ENCODE assay signal across 8 cellular contexts in the genomic region with DNA sequence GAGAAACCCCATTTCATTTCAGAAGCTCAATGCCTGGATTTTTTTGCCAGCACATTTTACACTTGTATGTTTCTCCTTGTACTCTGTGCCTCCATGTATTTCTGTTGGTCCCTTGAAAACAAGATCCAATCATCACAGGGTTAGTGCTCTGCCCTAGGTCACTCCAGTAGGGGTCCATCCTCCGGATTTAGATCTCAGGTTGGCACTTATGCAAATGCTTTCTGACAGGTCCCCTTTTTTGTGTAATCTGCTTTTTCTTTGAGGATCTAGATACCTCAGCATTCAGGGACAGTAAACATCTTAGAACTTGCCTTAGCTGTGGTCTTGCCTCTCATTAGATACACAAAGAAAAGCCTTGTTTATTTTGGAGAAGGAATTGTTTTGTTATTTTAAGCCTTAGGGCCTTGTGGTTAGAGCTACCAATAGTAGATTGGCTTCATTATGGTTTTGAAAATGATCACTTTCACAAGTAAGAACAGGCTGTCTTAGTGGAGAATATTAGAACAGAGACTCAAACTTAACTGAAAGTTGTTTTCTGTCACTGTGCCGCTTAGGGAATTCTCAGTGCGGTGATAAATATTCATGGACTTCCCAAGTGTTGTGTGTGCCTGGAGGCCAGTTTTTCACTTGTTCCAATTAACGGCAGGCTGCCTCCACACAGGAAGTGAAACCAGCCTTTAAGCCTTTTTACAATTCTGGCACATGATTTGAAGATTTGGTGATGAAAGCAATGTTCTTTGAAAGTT. TPM values are rescaled to one million over a fixed set of nuclear protein-coding genes. Genes with fewer than 3 reads are reported as not detected.
DNase-seq lines count a peak whose midpoint lies in the region; ATAC-seq and TF ChIP-seq lines count a peak whose summit lies in the region.

No MANE protein-coding gene starts in this region.

- H3K36me3 Mint-ChIP-seq in activated B cell treated with CpG ODN at 0.5 μM for 24 hours (ENCODE audit: low read depth), result no peaks in the 10 kb centered on the region

- in situ Hi-C loops in GM23248 (cut with MboI), result loop anchor here (10.0 kb wide), 1 partner anchor 129 kb away; no protein-coding TSS in a partner anchor

- no peaks in the 10 kb centered on the region for H3K79me2 ChIP-seq in GM23248 (ENCODE audit: insufficient read depth)

- CTCF ChIA-PET in A673 (lab: Charles Lee) (interaction anchor here (0.6 kb wide), 1 partner anchor 617 kb away, joined by 3 read pairs; no protein-coding TSS in a partner anchor), activated B cell treated with CpG ODN at 0.5 μM for 24 hours (lab: Charles Lee) (interaction anchor here (0.9 kb wide), 1 partner anchor 19 kb away, joined by 3 read pairs; no protein-coding TSS in a partner anchor)

- intact Hi-C loops in A673 (cut with micrococcal nuclease; ENCODE audit: unreplicated experiment), result loop anchor here (10.0 kb wide), 1 partner anchor 349 kb away; the partner anchor contains the start of gene ZC3H8
- intact Hi-C loops in activated B cell treated with CpG ODN at 0.5 μM for 24 hours (cut with micrococcal nuclease), result no loop called here
- intact Hi-C loops in aorta (cut with DNase I), result loop anchor here in 1 of 2 donors (10.0 kb wide), 1 partner anchor 49 kb away; no protein-coding TSS in a partner anchor

- WGBS in GM23248 (ENCODE audit: low coverage in 1 of 2, low lambda C conversion rate in 2 of 2, missing lambda C conversion rate in 2 of 2), 2 experiments, result 14 to 19% methylated on average over 4 of the region's 4 CpGs
- 29% methylated on average over 4 of the region's 4 CpGs for WGBS in liver
- 5 to 7% methylated on average over 4 of the region's 4 CpGs for WGBS in aorta, 2 donors

- TF ChIP-seq CTCF in A673 (conservative IDR thresholded peaks at IDR 0.05; ENCODE audit: low read depth, low read length) (no peak), activated B cell treated with CpG ODN at 0.5 μM for 24 hours (IDR thresholded peaks at IDR 0.05) (no peak), liver (IDR thresholded peaks at IDR 0.05; ENCODE audit: low read depth, low read length, missing input control) (no peak)

- H3K4me1 ChIP-seq in A673 (ENCODE audit: insufficient read depth, low read length, poor library complexity, severe bottlenecking), result peaks cover 84% of the 10 kb centered on the region
- H3K4me1 ChIP-seq in GM23248 (ENCODE audit: insufficient read depth), result no peaks in the 10 kb centered on the region
- H3K4me1 ChIP-seq in liver (ENCODE audit: control insufficient read depth in 4 of 4, insufficient read depth in 4 of 4, low read length in 3 of 4), result peaks cover 10 to 48% (median 39%) of the 10 kb centered on the region in 4 donors
- peaks cover 3 to 5% of the 10 kb centered on the region in 2 donors for H3K4me1 ChIP-seq in aorta (ENCODE audit: control insufficient read depth in 1 of 2, insufficient read depth in 2 of 2, low read length in 2 of 2)

- peak overlapping the region; percentile 3 for H3K4me3 ChIP-seq in A673 (ENCODE audit: low read depth, low read length, poor library complexity, severe bottlenecking)
- no peak overlapping the region for H3K4me3 ChIP-seq in GM23248
- H3K4me3 ChIP-seq in liver (ENCODE audit: low read depth in 1 of 3, low read length in 3 of 3), result no peak overlapping the region
- H3K4me3 ChIP-seq in aorta (ENCODE audit: low read length in 2 of 2), result no peak overlapping the region

- no peaks in the 10 kb centered on the region for H4K20me1 ChIP-seq in GM23248 (ENCODE audit: insufficient read depth)

- H3K4me2 ChIP-seq in GM23248 (ENCODE audit: unreplicated experiment), result no peak overlapping the region

- H3K4me1 Mint-ChIP-seq in activated B cell treated with CpG ODN at 0.5 μM for 24 hours, result peaks cover 20% of the 10 kb centered on the region

- ATAC-seq in activated B cell treated with CpG ODN at 0.5 μM for 24 hours (ENCODE audit: low read depth), result peak; percentile 14
- no peak for ATAC-seq in aorta (ENCODE audit: low FRiP score)

- H3F3A ChIP-seq in GM23248 (ENCODE audit: insufficient read depth), result no peaks in the 10 kb centered on the region

- peaks cover 4% of the 10 kb centered on the region for H3K27me3 Mint-ChIP-seq in activated B cell treated with CpG ODN at 0.5 μM for 24 hours

- no peaks in the 10 kb centered on the region for H3K27me3 ChIP-seq in A673 (replicated peaks; ENCODE audit: insufficient read depth, low read depth, low read length, poor library complexity)
- H3K27me3 ChIP-seq in GM23248 (replicated peaks; ENCODE audit: insufficient read depth), result peaks cover 50% of the 10 kb centered on the region
- no peaks in the 10 kb centered on the region for H3K27me3 ChIP-seq in liver (ENCODE audit: control insufficient read depth in 4 of 4, insufficient read depth in 4 of 4, low read length in 3 of 4)
- H3K27me3 ChIP-seq in aorta (ENCODE audit: control insufficient read depth in 1 of 2, insufficient read depth in 2 of 2, low read length in 1 of 2), result no peaks in the 10 kb centered on the region

- POLR2A ChIA-PET in A673 (lab: Charles Lee; ENCODE audit: low non-redundant PET) (interaction anchor here (0.6 kb wide), 1 partner anchor 223 kb away, joined by 8 read pairs; no protein-coding TSS in a partner anchor), activated B cell treated with CpG ODN at 0.5 μM for 24 hours (lab: Charles Lee) (interaction anchor here (0.7 kb wide), 1 partner anchor 367 kb away, joined by 3 read pairs; no protein-coding TSS in a partner anchor)

- peak in 1 of 2 donors; percentile 17 for TF ChIP-seq RAD21 in liver (IDR thresholded peaks at IDR 0.05)

- H3K9me3 Mint-ChIP-seq in activated B cell treated with CpG ODN at 0.5 μM for 24 hours, result no peaks in the 10 kb centered on the region

- 0 out of 2 replicates have a peak overlapping the region, but pooled peaks have one; percentile 5 for H2AFZ ChIP-seq in GM23248

- H3K36me3 ChIP-seq in A673 (ENCODE audit: insufficient read depth, low read length, poor library complexity, severe bottlenecking), result no peaks in the 10 kb centered on the region
- H3K36me3 ChIP-seq in GM23248 (ENCODE audit: low read depth), result no peaks in the 10 kb centered on the region
- H3K36me3 ChIP-seq in liver (ENCODE audit: control insufficient read depth in 4 of 4, insufficient read depth in 3 of 4, low read depth in 1 of 4, low read length in 3 of 4), result no peaks in the 10 kb centered on the region
- H3K36me3 ChIP-seq in aorta (ENCODE audit: control insufficient read depth in 1 of 2, insufficient read depth in 2 of 2, low read length in 1 of 2), result no peaks in the 10 kb centered on the region

- H3K27ac Mint-ChIP-seq in activated B cell treated with CpG ODN at 0.5 μM for 24 hours, result no peak overlapping the region

- H3K9me2 ChIP-seq in GM23248 (ENCODE audit: insufficient read depth), result no peaks in the 10 kb centered on the region

- no peak overlapping the region for H3K9ac ChIP-seq in GM23248
- no peak overlapping the region for H3K9ac ChIP-seq in liver (ENCODE audit: low read depth in 1 of 2, low read length in 2 of 2)

- H3K27ac ChIP-seq in A673 (ENCODE audit: low read depth, low read length, poor library complexity, severe bottlenecking) (peak overlapping the region; percentile 84), GM23248 (no peak overlapping the region), liver (ENCODE audit: low read depth in 1 of 2, low read length in 2 of 2) (peak overlapping the region; percentile 1 to 39), aorta (ENCODE audit: low read depth in 1 of 2, low read length in 2 of 2) (peak overlapping the region; percentile 30 to 76)

- peak; percentile 94 for DNase-seq in A673 (ENCODE audit: low spot score)
- DNase-seq in GM23248, result no peak
- no peak for DNase-seq in activated B cell treated with CpG ODN at 0.5 μM for 24 hours
- no peak for DNase-seq in aorta
- no peak for DNase-seq in NCI-H1417 treated with DMSO at 0.1 percent for 48 hours (lab: John Stamatoyannopoulos, UW)
- DNase-seq in NCI-H748 (lab: John Stamatoyannopoulos, UW; ENCODE audit: unreplicated experiment), result no peak
- DNase-seq in NCI-H2227 treated with DMSO at 0.1 percent for 48 hours (lab: John Stamatoyannopoulos, UW), result no peak

- BruUV-seq in A673 (replicated peaks; lab: Mats Ljungman, UMichigan), result no TSS peak

- H3K4me3 Mint-ChIP-seq in activated B cell treated with CpG ODN at 0.5 μM for 24 hours, result no peak overlapping the region

- H3K9me3 ChIP-seq in A673 (ENCODE audit: low read depth, low read length, poor library complexity, severe bottlenecking) (no peaks in the 10 kb centered on the region), GM23248 (ENCODE audit: low read depth) (no peaks in the 10 kb centered on the region), liver (ENCODE audit: control insufficient read depth in 4 of 4, low read length in 3 of 4) (no peaks in the 10 kb centered on the region), aorta (ENCODE audit: control insufficient read depth, low read length) (no peaks in the 10 kb centered on the region)

TF ChIP-seq in liver, 16 proteins besides CTCF, POLR2A, EP300 and RAD21 (continues in another document):
- TF ChIP-seq YY1 (IDR thresholded peaks at IDR 0.05), result no peak
- no peak for TF ChIP-seq NR2F2 (IDR thresholded peaks at IDR 0.05)
- TF ChIP-seq HNF4G (IDR thresholded peaks at IDR 0.05), result no peak
- no peak for TF ChIP-seq FOXA1 (IDR thresholded peaks at IDR 0.05)
- TF ChIP-seq HNF4A (conservative IDR thresholded peaks at IDR 0.05), result no peak
- no peak for TF ChIP-seq JUND (IDR thresholded peaks at IDR 0.05)
- TF ChIP-seq RXRA (IDR thresholded peaks at IDR 0.05), result no peak

RNA-seq across cellular contexts. Expression of gene MERTK, which starts 7.8 kb away (rescaled TPM):
- total RNA-seq in A673 (2021) (18.4 and 20.1 TPM in 2 replicates), activated B cell treated with CpG ODN at 0.5 μM for 24 hours (0.22 TPM in 1 of 2 replicates, not detected in the other), liver (10 to 100 TPM in 1 of 2 donors, 1 to 10 TPM in 1; 9.0 to 34.1 TPM), aorta (10 to 100 TPM; 29.7 to 61.3 TPM)
- under 0.01 TPM in 1 of 2 replicates, not detected in the other for total RNA-seq in GM23248 (2014; rRNA removed; shearing (Covaris generic))
- polyA plus RNA-seq in GM23248 (2016; fragmentation: Nextera tagmentation; extraction: Ambion mirVana) (not detected in 2 replicates), liver (1 to 10 TPM; 6.3 to 7.4 TPM), aorta (10 to 100 TPM in 1 of 2 donors, 1 to 10 TPM in 1; 9.6 to 18.8 TPM)

RNA-seq across cellular contexts. Expression of gene ANAPC1, which starts 22.2 kb away (rescaled TPM):
- 102 and 107 TPM in 2 replicates for total RNA-seq in A673 (2021)
- 26.5 and 35.7 TPM in 2 replicates for total RNA-seq in GM23248 (2014; rRNA removed; shearing (Covaris generic))
- 11.3 and 13.5 TPM in 2 replicates for polyA plus RNA-seq in GM23248 (2016; fragmentation: Nextera tagmentation; extraction: Ambion mirVana)
- total RNA-seq in activated B cell treated with CpG ODN at 0.5 μM for 24 hours, result 74.0 and 88.1 TPM in 2 replicates
- total RNA-seq in liver, result 10 to 100 TPM; 32.4 to 36.9 TPM
- 1 to 10 TPM; 3.5 to 6.3 TPM for polyA plus RNA-seq in liver
- total RNA-seq in aorta, result 10 to 100 TPM; 29.2 to 35.1 TPM
- 1 to 10 TPM; 4.1 to 6.3 TPM for polyA plus RNA-seq in aorta
